Comparison of ENCODE assay signal across 18 cellular contexts in the genomic region with DNA sequence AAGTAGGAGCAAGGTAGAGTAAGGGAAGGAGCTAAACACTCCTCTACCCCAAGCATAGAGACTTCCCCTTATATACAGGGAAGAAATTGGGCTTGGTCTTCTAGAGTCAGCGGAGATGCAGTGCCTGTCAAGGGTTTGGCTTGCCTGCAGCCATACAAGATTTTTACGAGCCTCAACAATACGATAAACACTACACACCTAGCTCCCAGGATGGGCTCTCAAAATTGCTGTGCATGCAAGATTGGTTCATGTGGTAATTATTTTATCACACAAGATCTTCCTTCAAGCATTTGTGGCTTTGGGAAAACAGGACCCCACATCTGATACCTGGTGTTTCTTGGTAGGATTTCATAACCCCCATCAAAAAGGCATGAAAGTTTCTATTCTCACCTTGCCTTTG. TPM values are rescaled to one million over a fixed set of nuclear protein-coding genes. Genes with fewer than 3 reads are reported as not detected.
A peak's percentile ranks its signal among the peaks of the same experiment; 100 is the strongest.
DNase-seq lines count a peak whose midpoint lies in the region; ATAC-seq lines count a peak whose summit lies in the region.
"Had no signal": no experiment of that assay in that cellular context is flagged by ENCODE, and none has a peak within 500 bp of the region (broad histone marks: within the 10 kb centered on the region; RNA-seq: fewer than 3 reads in every experiment).

A gene (minus strand): TSS at position 45 of the 400 bp plus-strand sequence. CDS start 59 bp downstream, outside the sequence.

- peaks cover 38% of the 10 kb centered on the region for H3K4me1 Mint-ChIP-seq in activated CD4-positive, alpha-beta T cell treated with anti-CD3 and anti-CD28 coated beads, Interleukin-2, amount 10 ng/mL, durations not matched to agents 7 days and 5 days
- peaks cover 16 to 17% (median 16%) of the 10 kb centered on the region in 3 donors for H3K4me1 Mint-ChIP-seq in CD8-positive, alpha-beta memory T cell
- H3K4me1 Mint-ChIP-seq in effector memory CD8-positive, alpha-beta T cell (ENCODE audit: low read depth in 2 of 2) = peaks cover 12 to 27% of the 10 kb centered on the region in 2 donors

- H3K27ac ChIP-seq in CD8-positive, alpha-beta memory T cell (ENCODE audit: low read depth, low read length) = no peak within 1 kb of the TSS
- no peak within 1 kb of the TSS for H3K27ac ChIP-seq in thymus (ENCODE audit: low read depth)

- peak within 1 kb of the TSS; percentile 3 for H3K4me3 Mint-ChIP-seq in activated CD4-positive, alpha-beta T cell treated with anti-CD3 and anti-CD28 coated beads, Interleukin-2, amount 10 ng/mL, durations not matched to agents 7 days and 5 days
- H3K4me3 Mint-ChIP-seq in CD8-positive, alpha-beta memory T cell = peak within 1 kb of the TSS in 1 of 7 donors; percentile 9
- peak within 1 kb of the TSS in 1 of 2 donors; percentile 43 for H3K4me3 Mint-ChIP-seq in effector memory CD8-positive, alpha-beta T cell

- DNase-seq in activated CD4-positive, alpha-beta T cell treated with anti-CD3 and anti-CD28 coated beads, Interleukin-2, amount 10 ng/mL, durations not matched to agents 7 days and 5 days = no peak
- no peak for DNase-seq in activated CD4-positive, alpha-beta T cell treated with anti-CD3 and anti-CD28 coated beads, Interleukin-2, amount 50 U/mL, for 1 hour
- DNase-seq in CD8-positive, alpha-beta memory T cell = no peak
- no peak for DNase-seq in effector memory CD8-positive, alpha-beta T cell
- DNase-seq in NOMO-1 treated with DMSO at 0.1 percent for 48 hours (lab: John Stamatoyannopoulos, UW; ENCODE audit: unreplicated experiment) (no peak), ACHN (no peak)
- DNase-seq: C1 segment of cervical spinal cord, Caco-2, DMS153, H7, MG63, NCI-H1092 treated with DMSO at 0.1 percent for 48 hours, NCI-H2081 treated with DMSO at 0.1 percent for 48 hours, NCI-H510A, NCI-H82 had no signal

- WGBS in thymus = 96% methylated on average over 3 of the region's 3 CpGs

- peak within 1 kb of the TSS; percentile 3 for H3K27ac Mint-ChIP-seq in activated CD4-positive, alpha-beta T cell treated with anti-CD3 and anti-CD28 coated beads, Interleukin-2, amount 10 ng/mL, durations not matched to agents 7 days and 5 days
- H3K27ac Mint-ChIP-seq in CD8-positive, alpha-beta memory T cell = peak within 1 kb of the TSS in 5 of 8 donors; percentile 1 to 84 (median 22)
- H3K27ac Mint-ChIP-seq in effector memory CD8-positive, alpha-beta T cell = peak within 1 kb of the TSS; percentile 34 to 91

- no peak for ATAC-seq in effector memory CD8-positive, alpha-beta T cell (replicated peaks)
- ATAC-seq in GM18868 (IDR thresholded peaks at IDR 0.05; ENCODE audit: unreplicated experiment) = no peak
- ATAC-seq: Panc1 had no signal

- no peaks in the 10 kb centered on the region for H3K9me3 ChIP-seq in CD8-positive, alpha-beta memory T cell (ENCODE audit: low read length)
- no peaks in the 10 kb centered on the region for H3K9me3 ChIP-seq in thymus (ENCODE audit: control insufficient read depth)
- H3K9me3 ChIP-seq: Caco-2, MG63 had no signal

- H3K27me3 ChIP-seq in CD8-positive, alpha-beta memory T cell (ENCODE audit: insufficient read depth, low read length, poor library complexity, severe bottlenecking) = no peaks in the 10 kb centered on the region
- H3K27me3 ChIP-seq in thymus (ENCODE audit: control insufficient read depth, insufficient read depth) = no peaks in the 10 kb centered on the region

- in situ Hi-C loops in ACHN (cut with HindIII; ENCODE audit: low pct_ligation_motif_present, low pct_unique_long_range_greater_than_20kb, low sequenced_read_pairs) = no loop called here

- no peaks in the 10 kb centered on the region for H3K9me3 Mint-ChIP-seq in activated CD4-positive, alpha-beta T cell treated with anti-CD3 and anti-CD28 coated beads, Interleukin-2, amount 10 ng/mL, durations not matched to agents 7 days and 5 days
- no peaks in the 10 kb centered on the region for H3K9me3 Mint-ChIP-seq in CD8-positive, alpha-beta memory T cell
- H3K9me3 Mint-ChIP-seq in effector memory CD8-positive, alpha-beta T cell = no peaks in the 10 kb centered on the region

- CTCF ChIA-PET in activated CD4-positive, alpha-beta T cell treated with anti-CD3 and anti-CD28 coated beads, Interleukin-2, amount 10 ng/mL, durations not matched to agents 7 days and 5 days (lab: Charles Lee) = interaction anchor here (1.7 kb wide), 1 partner anchor 96 kb away, joined by 3 read pairs; a partner anchor contains a TSS
- CTCF ChIA-PET in CD8-positive, alpha-beta memory T cell (lab: Charles Lee) = interaction anchor here (1.5 to 1.9 kb wide), 2 partner anchors 12 to 98 kb away, joined by 6 to 7 read pairs; no protein-coding TSS in a partner anchor

- POLR2A ChIA-PET in activated CD4-positive, alpha-beta T cell treated with anti-CD3 and anti-CD28 coated beads, Interleukin-2, amount 10 ng/mL, durations not matched to agents 7 days and 5 days (lab: Charles Lee) = no interaction called here
- POLR2A ChIA-PET in CD8-positive, alpha-beta memory T cell (lab: Charles Lee) = no interaction called here

- H3K4me3 ChIP-seq in CD8-positive, alpha-beta memory T cell (ENCODE audit: low read length) = no peak within 1 kb of the TSS
- no peak within 1 kb of the TSS for H3K4me3 ChIP-seq in thymus (ENCODE audit: low read length)
- H3K4me3 ChIP-seq: MG63 had no signal

- H3K27me3 Mint-ChIP-seq in activated CD4-positive, alpha-beta T cell treated with anti-CD3 and anti-CD28 coated beads, Interleukin-2, amount 10 ng/mL, durations not matched to agents 7 days and 5 days = peaks cover 28% of the 10 kb centered on the region
- H3K27me3 Mint-ChIP-seq in CD8-positive, alpha-beta memory T cell = peaks cover 10 to 38% of the 10 kb centered on the region in 2 donors
- peaks cover 26 to 38% of the 10 kb centered on the region in 2 donors for H3K27me3 Mint-ChIP-seq in effector memory CD8-positive, alpha-beta T cell

- H3K4me1 ChIP-seq in CD8-positive, alpha-beta memory T cell (ENCODE audit: insufficient read depth, low read length) = peaks cover 22% of the 10 kb centered on the region
- no peaks in the 10 kb centered on the region for H3K4me1 ChIP-seq in thymus (ENCODE audit: control insufficient read depth, insufficient read depth, low read length)
- H3K4me1 ChIP-seq: Caco-2 had no signal

- no peaks in the 10 kb centered on the region for H3K36me3 Mint-ChIP-seq in activated CD4-positive, alpha-beta T cell treated with anti-CD3 and anti-CD28 coated beads, Interleukin-2, amount 10 ng/mL, durations not matched to agents 7 days and 5 days (ENCODE audit: low read depth)
- no peaks in the 10 kb centered on the region for H3K36me3 Mint-ChIP-seq in CD8-positive, alpha-beta memory T cell
- no peaks in the 10 kb centered on the region for H3K36me3 Mint-ChIP-seq in effector memory CD8-positive, alpha-beta T cell (ENCODE audit: insufficient read depth)

- H3K36me3 ChIP-seq in CD8-positive, alpha-beta memory T cell (ENCODE audit: insufficient read depth, low read length) = no peaks in the 10 kb centered on the region
- no peaks in the 10 kb centered on the region for H3K36me3 ChIP-seq in thymus (ENCODE audit: control insufficient read depth, insufficient read depth)
- H3K36me3 ChIP-seq: MG63 had no signal

RNA-seq across cellular contexts. Expression of the gene that starts here (rescaled TPM):
- total RNA-seq in activated CD4-positive, alpha-beta T cell treated with anti-CD3 and anti-CD28 coated beads, Interleukin-2, amount 10 ng/mL, durations not matched to agents 7 days and 5 days = under 1 TPM; 0.33 to 0.60 TPM
- total RNA-seq in CD8-positive, alpha-beta memory T cell = not detected
- polyA plus RNA-seq in CD8-positive, alpha-beta memory T cell = 3.4 TPM
- 507 TPM for polyA plus RNA-seq in thymus
- total RNA-seq: H7 had no signal

Comparison
In these comparisons a context has a peak if more than half of its experiments do, and no peak if none do; other contexts are left out.
1. RNA of the gene that starts here (polyA plus RNA-seq): 507 TPM in thymus (single experiment); 3.4 TPM in CD8-positive, alpha-beta memory T cell (single experiment); every median in the first group is over 100 times any median in the second.
2. H3K27ac Mint-ChIP-seq: peak in every context shown above with its lines; median percentile 62 in effector memory CD8-positive, alpha-beta T cell; 22 in CD8-positive, alpha-beta memory T cell; 3 in activated CD4-positive, alpha-beta T cell treated with anti-CD3 and anti-CD28 coated beads, Interleukin-2, amount 10 ng/mL, durations not matched to agents 7 days and 5 days.